In the genomic region with DNA sequence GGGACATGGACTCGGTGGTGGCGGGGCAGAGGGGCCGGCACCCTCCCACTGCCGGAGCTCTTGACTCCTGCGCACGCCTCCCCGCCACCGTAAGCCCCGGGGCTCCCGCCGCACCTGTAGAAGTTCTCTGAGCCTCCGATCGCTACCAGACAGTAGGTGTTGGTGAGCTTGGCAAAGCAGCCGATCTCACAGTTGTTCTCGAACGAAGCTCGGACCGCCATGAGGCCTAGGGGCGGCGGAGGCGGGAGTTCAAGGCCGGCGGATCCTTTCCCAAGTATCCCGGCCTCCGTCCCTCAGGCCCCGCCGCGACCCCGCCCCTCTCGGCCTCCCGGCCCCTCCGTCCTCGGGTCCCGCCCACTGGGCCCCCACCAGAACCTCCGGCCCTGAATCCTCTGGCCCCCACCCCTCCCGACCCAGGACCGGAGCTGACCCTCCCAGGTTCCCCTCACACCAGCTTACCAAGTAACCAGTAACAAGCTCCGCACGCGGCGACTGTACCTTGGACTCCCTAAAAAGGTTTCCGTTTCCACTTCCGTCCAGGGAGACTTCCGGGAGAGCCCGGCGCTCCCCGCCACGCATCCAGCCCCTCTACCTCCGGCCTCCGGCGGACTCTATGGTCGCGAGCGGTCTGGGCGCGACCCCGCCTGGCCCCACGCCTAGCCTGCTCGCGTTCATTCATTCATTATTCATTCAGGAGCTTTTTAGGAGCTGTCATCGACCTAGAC, we compare ENCODE assay signal across 8 cellular contexts. TPM values are rescaled to one million over a fixed set of nuclear protein-coding genes. Genes with fewer than 3 reads are reported as not detected.
DNase-seq lines count a peak whose midpoint lies in the region; ATAC-seq and TF ChIP-seq lines count a peak whose summit lies in the region.

A gene (minus strand): TSS at position 506 of the 725 bp plus-strand sequence. CDS start 285 bp downstream, at position 221.

- DNase-seq in DMS153 treated with DMSO at 0.1 percent for 48 hours (lab: John Stamatoyannopoulos, UW; ENCODE audit: unreplicated experiment): peak; percentile 81
- DNase-seq in MG63: peak; percentile 95
- peak; percentile 84 to 90 for DNase-seq in SJSA1 (ENCODE audit: low read depth in 1 of 2, low spot score in 2 of 2)
- DNase-seq in activated naive CD4-positive, alpha-beta T cell treated with Interleukin-2 at 50 U/mL for 16 hours: peak; percentile 81
- peak; percentile 85 for DNase-seq in neuronal stem cell (ENCODE audit: low spot score)

- H3K4ac ChIP-seq in neuronal stem cell (ENCODE audit: low read length): no peak within 1 kb of the TSS

- peak within 1 kb of the TSS; percentile 81 for H3K4me3 ChIP-seq in MG63
- peak within 1 kb of the TSS; percentile 82 for H3K4me3 ChIP-seq in SJSA1
- H3K4me3 ChIP-seq in gastroesophageal sphincter: peak within 1 kb of the TSS; percentile 83 to 90
- H3K4me3 ChIP-seq in neuronal stem cell (ENCODE audit: low read length in 2 of 2): peak within 1 kb of the TSS; percentile 93 to 99

- peaks cover 9% of the 10 kb centered on the region for H3K4me1 ChIP-seq in SJSA1 (replicated peaks)
- peaks cover 6 to 30% (median 15%) of the 10 kb centered on the region in 3 donors for H3K4me1 ChIP-seq in gastroesophageal sphincter
- H3K4me1 ChIP-seq in neuronal stem cell (ENCODE audit: control insufficient read depth in 2 of 2, insufficient read depth in 1 of 2, low read depth in 1 of 2, low read length in 2 of 2): peaks cover 7 to 9% of the 10 kb centered on the region in 2 donors

- peaks cover 3% of the 10 kb centered on the region for H3K79me1 ChIP-seq in neuronal stem cell (ENCODE audit: low read depth, low read length)

- peak within 1 kb of the TSS; percentile 84 for H4K8ac ChIP-seq in neuronal stem cell (ENCODE audit: low read depth, low read length)

- peak within 1 kb of the TSS; percentile 86 for H2AK5ac ChIP-seq in neuronal stem cell (ENCODE audit: low read depth, low read length)

- TF ChIP-seq CTCF in gastroesophageal sphincter (IDR thresholded peaks at IDR 0.05) (no peak), subcutaneous adipose tissue (IDR thresholded peaks at IDR 0.05; ENCODE audit: low read depth) (no peak)

- peak within 1 kb of the TSS; percentile 87 for H2AFZ ChIP-seq in neuronal stem cell (ENCODE audit: low read length)

- peak within 1 kb of the TSS; percentile 65 for H3K18ac ChIP-seq in neuronal stem cell (ENCODE audit: low read length)

- H3K9ac ChIP-seq in neuronal stem cell (ENCODE audit: low read depth, low read length, poor library complexity): peak within 1 kb of the TSS; percentile 98

- H3K27me3 ChIP-seq in MG63: no peaks in the 10 kb centered on the region
- no peaks in the 10 kb centered on the region for H3K27me3 ChIP-seq in SJSA1 (replicated peaks)
- H3K27me3 ChIP-seq in gastroesophageal sphincter: no peaks in the 10 kb centered on the region
- no peaks in the 10 kb centered on the region for H3K27me3 ChIP-seq in neuronal stem cell (ENCODE audit: control insufficient read depth in 3 of 3, insufficient read depth in 3 of 3, low read depth in 1 of 3, low read length in 3 of 3)

- ATAC-seq in GM21737 (IDR thresholded peaks at IDR 0.05; ENCODE audit: unreplicated experiment) (peak; percentile 62), gastroesophageal sphincter (peak; percentile 92)

- H2BK120ac ChIP-seq in neuronal stem cell (ENCODE audit: low read depth, low read length): no peak within 1 kb of the TSS

- peak within 1 kb of the TSS; percentile 91 for H3K4me2 ChIP-seq in neuronal stem cell (ENCODE audit: insufficient read depth, low read length, poor library complexity, severe bottlenecking)

- no peak for TF ChIP-seq EP300 in gastroesophageal sphincter (IDR thresholded peaks at IDR 0.05)

- no peak within 1 kb of the TSS for H2BK12ac ChIP-seq in neuronal stem cell (ENCODE audit: low read length)

- H3K36me3 ChIP-seq in MG63: peaks cover 51% of the 10 kb centered on the region
- H3K36me3 ChIP-seq in SJSA1: peaks cover 39% of the 10 kb centered on the region
- H3K36me3 ChIP-seq in gastroesophageal sphincter: peaks cover 0 to 20% of the 10 kb centered on the region in 2 donors
- peaks cover 15 to 34% of the 10 kb centered on the region in 2 donors for H3K36me3 ChIP-seq in neuronal stem cell (replicated peaks in 1 of 2; ENCODE audit: control insufficient read depth in 2 of 2, insufficient read depth in 2 of 2, low read length in 2 of 2)

- no peaks in the 10 kb centered on the region for H3K9me3 ChIP-seq in MG63
- H3K9me3 ChIP-seq in SJSA1 (replicated peaks): no peaks in the 10 kb centered on the region
- no peaks in the 10 kb centered on the region for H3K9me3 ChIP-seq in gastroesophageal sphincter
- no peaks in the 10 kb centered on the region for H3K9me3 ChIP-seq in neuronal stem cell (replicated peaks in 1 of 2; ENCODE audit: control insufficient read depth in 2 of 2, insufficient read depth in 1 of 2, low read depth in 1 of 2, low read length in 2 of 2)

- H2BK15ac ChIP-seq in neuronal stem cell (ENCODE audit: low read length): peak within 1 kb of the TSS; percentile 20

- peak within 1 kb of the TSS; percentile 87 for H3K23ac ChIP-seq in neuronal stem cell (ENCODE audit: low read depth, low read length, poor library complexity)

- H4K91ac ChIP-seq in neuronal stem cell (ENCODE audit: low read depth, low read length, poor library complexity): peak within 1 kb of the TSS; percentile 68

- WGBS in gastroesophageal sphincter (ENCODE audit: low coverage in 1 of 2), 2 donors: 0% methylated on average over 3 to 8 of the region's 61 CpGs
- WGBS in neuronal stem cell (ENCODE audit: extremely low coverage in 2 of 2, insufficient read length in 2 of 2, insufficient replicate concordance in 1 of 2), 2 donors: no CpG with 5 or more reads among the region's 61 CpGs

- peak within 1 kb of the TSS; percentile 64 for H3K14ac ChIP-seq in neuronal stem cell (ENCODE audit: low read length)

- peak; percentile 9 to 25 for TF ChIP-seq POLR2A in gastroesophageal sphincter (IDR thresholded peaks at IDR 0.05)

- no peak within 1 kb of the TSS for H2BK5ac ChIP-seq in neuronal stem cell (ENCODE audit: low read length)

- H3K27ac ChIP-seq in SJSA1 (peak within 1 kb of the TSS; percentile 62), gastroesophageal sphincter (peak within 1 kb of the TSS; percentile 17 to 87 (median 84)), neuronal stem cell (replicated peaks; ENCODE audit: low read length) (peak within 1 kb of the TSS; percentile 60)

RNA-seq across cellular contexts. Expression of the gene that starts here (rescaled TPM):
- 211 and 491 TPM in 2 replicates for total RNA-seq in MG63 (2014; rRNA removed; shearing (Covaris generic); ENCODE audit: low replicate concordance)
- total RNA-seq in SJSA1 (2014; rRNA removed; shearing (Covaris generic)): 118 and 155 TPM in 2 replicates
- total RNA-seq in gastroesophageal sphincter: 10 to 100 TPM; 66.0 to 92.4 (median 80.8) TPM
- polyA plus RNA-seq in neuronal stem cell (2013, experiment 1 of 2): 62.1 TPM
- 63.4 TPM for polyA plus RNA-seq in neuronal stem cell (2013, experiment 2 of 2)
- total RNA-seq in subcutaneous adipose tissue: 10 to 100 TPM; 50.1 to 75.5 (median 67.9) TPM

Comparison
In these comparisons a context has a peak if more than half of its experiments do, and no peak if none do; other contexts are left out.
1. Peak in every context shown above with its lines: DNase-seq, ATAC-seq, H3K4me3 ChIP-seq and H3K27ac ChIP-seq.